ENCODE assay signal across 27 cellular contexts in the genomic region with DNA sequence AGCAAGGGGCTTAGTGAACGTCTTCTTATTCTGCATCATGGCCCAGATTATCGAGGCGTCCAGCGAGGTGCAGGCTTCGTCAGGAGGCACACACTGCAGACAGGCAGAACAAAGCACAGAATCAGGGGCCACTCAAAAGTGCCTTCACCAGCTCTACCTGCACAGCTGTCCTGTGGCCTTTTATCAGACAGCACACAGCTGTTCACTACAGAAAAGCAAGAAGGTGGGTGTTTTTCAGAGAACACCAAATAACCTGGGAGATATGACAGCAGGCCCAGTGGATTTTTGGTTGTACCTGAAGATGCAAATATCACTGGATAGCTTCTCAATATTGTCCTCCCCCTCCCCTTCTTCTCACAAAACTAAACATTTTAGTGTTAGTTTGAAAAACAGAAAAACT.
"Had no signal": no experiment of that assay in that cellular context is flagged by ENCODE, and none has a peak within 500 bp of the region (broad histone marks: within the 10 kb centered on the region; RNA-seq: fewer than 3 reads in every experiment).

No MANE protein-coding gene starts in this region.

- H3K27ac Mint-ChIP-seq: nephron had no signal

- H3K9me3 ChIP-seq: gastrocnemius medialis, lower lobe of right lung, ovary, psoas muscle, stomach, thyroid gland, vagina had no signal

- DNase-seq: dorsolateral prefrontal cortex; effector CD4-positive, alpha-beta T cell; foreskin fibroblast; gastrocnemius medialis; head of caudate nucleus; left cardiac atrium; left ventricle myocardium superior; lower lobe of right lung; nucleus accumbens; ovary; posterior cingulate gyrus; psoas muscle; stimulated activated CD4-positive, alpha-beta T cell treated with anti-CD3 and anti-CD28 coated beads, Interleukin-12 subunit alpha, Interleukin-12 subunit beta, amount 100 ng/mL, for 4 hours; stimulated activated CD4-positive, alpha-beta T cell treated with anti-CD3 and anti-CD28 coated beads, Interleukin-1b, Interleukin-23, amount 100 ng/mL, for 48 hours; stimulated activated CD4-positive, alpha-beta T cell treated with anti-CD3 and anti-CD28 coated beads, Interleukin-4, amount 100 ng/mL, for 1 hour; stimulated activated CD8-positive, alpha-beta memory T cell treated with anti-CD3 and anti-CD28 coated beads, Interleukin-4, amount 100 ng/mL, for 48 hours; stimulated activated naive CD4-positive, alpha-beta T cell treated with Interleukin-2 at 50 U/mL for 16 hours; stomach; thyroid gland; trophoblast cell had no signal

- H3K27me3 ChIP-seq: dorsolateral prefrontal cortex, gastrocnemius medialis, hepatocyte, ovary, stomach, thyroid gland, vagina had no signal

- H2AFZ ChIP-seq: hepatocyte had no signal

- H3K27ac ChIP-seq: dorsolateral prefrontal cortex, epithelial cell of prostate, hepatocyte, lower lobe of right lung, ovary, stomach, thyroid gland, vagina had no signal

- H3K9me3 Mint-ChIP-seq: nephron had no signal

- ATAC-seq: esophagus mucosa, gastrocnemius medialis, left cardiac atrium, left ventricle myocardium superior, lower lobe of right lung, psoas muscle, sciatic nerve had no signal

- H3K4me3 ChIP-seq: dorsolateral prefrontal cortex, gastrocnemius medialis, hepatocyte, lower lobe of right lung, ovary, psoas muscle, smooth muscle cell, stomach, thyroid gland, vagina had no signal

- H3K4me3 Mint-ChIP-seq: nephron had no signal

- H3K36me3 ChIP-seq: ovary had no signal

- H3K4me2 ChIP-seq: hepatocyte, smooth muscle cell had no signal
